ENCODE assay signal across 15 cellular contexts in the genomic region with DNA sequence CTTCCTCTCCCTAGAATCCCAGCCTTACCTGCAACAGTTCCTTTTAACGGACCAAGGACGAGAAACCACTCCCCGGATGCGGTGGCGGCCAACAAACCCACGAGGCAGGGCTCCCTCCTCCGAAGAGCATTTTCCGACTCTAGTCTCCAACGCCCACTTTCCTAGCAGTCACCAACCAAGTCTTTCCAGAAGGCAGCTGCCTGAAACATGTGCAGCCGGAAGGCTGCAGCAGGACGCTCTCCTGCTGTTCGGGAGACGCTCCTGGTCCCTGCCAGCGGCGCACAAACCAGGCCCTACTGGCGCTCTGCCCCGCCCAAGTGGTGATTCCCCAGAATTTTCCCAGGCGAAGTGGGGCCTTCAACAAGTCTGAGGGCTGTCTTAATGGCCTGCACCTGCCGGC. TPM values are rescaled to one million over a fixed set of nuclear protein-coding genes. Genes with fewer than 3 reads are reported as not detected.
DNase-seq lines count a peak whose midpoint lies in the region; ATAC-seq and TF ChIP-seq lines count a peak whose summit lies in the region.
"Had no signal": no experiment of that assay in that cellular context is flagged by ENCODE, and none has a peak within 500 bp of the region (broad histone marks: within the 10 kb centered on the region; RNA-seq: fewer than 3 reads in every experiment).

No MANE protein-coding gene starts in this region.

- H3K9me3 Mint-ChIP-seq in activated B cell treated with CpG ODN at 0.5 μM for 24 hours = peaks cover 4% of the 10 kb centered on the region

- peaks cover 22% of the 10 kb centered on the region for H3K36me3 Mint-ChIP-seq in activated B cell treated with CpG ODN at 0.5 μM for 24 hours (ENCODE audit: low read depth)

- POLR2A ChIA-PET in activated B cell treated with CpG ODN at 0.5 μM for 24 hours (lab: Charles Lee) = no interaction called here

- H3K27me3 ChIP-seq in cardiac muscle cell (no peaks in the 10 kb centered on the region), psoas muscle (ENCODE audit: insufficient read depth in 3 of 3, low read length in 2 of 3) (no peaks in the 10 kb centered on the region)

- H3K9me3 ChIP-seq in cardiac muscle cell (ENCODE audit: low read depth) (no peaks in the 10 kb centered on the region), psoas muscle (no peaks in the 10 kb centered on the region)

- no peaks in the 10 kb centered on the region for H3K27me3 Mint-ChIP-seq in activated B cell treated with CpG ODN at 0.5 μM for 24 hours
- H3K27me3 Mint-ChIP-seq: progenitor cell of endocrine pancreas had no signal

- H3K4me3 ChIP-seq in cardiac muscle cell (no peak overlapping the region), psoas muscle (peak overlapping the region; percentile 42)
- H3K4me3 ChIP-seq: lung had no signal

- intact Hi-C loops in activated B cell treated with CpG ODN at 0.5 μM for 24 hours (cut with micrococcal nuclease) = no loop called here
- intact Hi-C loops in psoas muscle (cut with DNase I) = no loop called here

- CTCF ChIA-PET in activated B cell treated with CpG ODN at 0.5 μM for 24 hours (lab: Charles Lee) = no interaction called here

- DNase-seq in EL (peak; percentile 20), activated B cell treated with CpG ODN at 0.5 μM for 24 hours (no peak), cardiac muscle cell (ENCODE audit: low read depth in 1 of 2, low spot score in 1 of 2) (peak; percentile 1 to 56), psoas muscle (no peak)
- DNase-seq: activated CD8-positive, alpha-beta memory T cell treated with anti-CD3 and anti-CD28 coated beads, Interleukin-2, amount 50 U/mL, for 48 hours; CD8-positive, alpha-beta T cell; NCI-H1694 treated with DMSO at 0.1 percent for 48 hours had no signal

- H3K27ac Mint-ChIP-seq in activated B cell treated with CpG ODN at 0.5 μM for 24 hours = no peak overlapping the region
- H3K27ac Mint-ChIP-seq: CD8-positive, alpha-beta T cell; progenitor cell of endocrine pancreas had no signal

- TF ChIP-seq CTCF in activated B cell treated with CpG ODN at 0.5 μM for 24 hours (IDR thresholded peaks at IDR 0.05) (no peak), cardiac muscle cell (IDR thresholded peaks at IDR 0.05; ENCODE audit: low read depth, low read length) (no peak), psoas muscle (IDR thresholded peaks at IDR 0.05) (no peak)

- H3K27ac ChIP-seq in cardiac muscle cell = no peak overlapping the region
- H3K27ac ChIP-seq in psoas muscle = no peak overlapping the region

- H3K4me1 Mint-ChIP-seq in activated B cell treated with CpG ODN at 0.5 μM for 24 hours = no peaks in the 10 kb centered on the region

- H3K4me1 ChIP-seq in cardiac muscle cell (ENCODE audit: low read depth) (no peaks in the 10 kb centered on the region), psoas muscle (peaks cover 4% of the 10 kb centered on the region)

- H3K36me3 ChIP-seq in cardiac muscle cell (no peaks in the 10 kb centered on the region), psoas muscle (ENCODE audit: insufficient read depth in 1 of 2, low read depth in 1 of 2) (peaks cover 2 to 12% of the 10 kb centered on the region in 2 donors)

- H3K4me3 Mint-ChIP-seq in activated B cell treated with CpG ODN at 0.5 μM for 24 hours = peak overlapping the region; percentile 33
- H3K4me3 Mint-ChIP-seq: CD8-positive, alpha-beta T cell had no signal

- ATAC-seq in activated B cell treated with CpG ODN at 0.5 μM for 24 hours (ENCODE audit: low read depth) (no peak), psoas muscle (peak; percentile 19 to 71 (median 64)), HG03354 (IDR thresholded peaks at IDR 0.05; ENCODE audit: poor library complexity, severe bottlenecking, unreplicated experiment) (no peak), GM21825 (IDR thresholded peaks at IDR 0.05; ENCODE audit: unreplicated experiment) (no peak), GM21423 (IDR thresholded peaks at IDR 0.05; ENCODE audit: unreplicated experiment) (no peak), HG03342 (IDR thresholded peaks at IDR 0.05; ENCODE audit: unreplicated experiment) (no peak)
- ATAC-seq: CD8-positive, alpha-beta T cell had no signal

- WGBS in psoas muscle, 3 donors = 18 to 25% (median 20%) methylated on average over 19 of the region's 19 CpGs

RNA-seq across cellular contexts. Expression of a gene that starts 21.1 kb away (rescaled TPM):
- total RNA-seq in activated B cell treated with CpG ODN at 0.5 μM for 24 hours = 0.84 and 0.86 TPM in 2 replicates
- 0.04 and 0.74 TPM in 2 replicates for total RNA-seq in cardiac muscle cell
- polyA plus RNA-seq in cardiac muscle cell = not detected in 2 replicates
- 1 to 10 TPM in 1 of 4 donors, under 1 TPM in 3; 0.27 to 1.1 (median 0.64) TPM for total RNA-seq in psoas muscle
- polyA plus RNA-seq in psoas muscle = under 1 TPM; 0.06 to 0.11 (median 0.07) TPM
- total RNA-seq: H4 had no signal
- polyA plus RNA-seq: urinary bladder had no signal

RNA-seq across cellular contexts. Expression of a gene that starts 44.6 kb away (rescaled TPM):
- total RNA-seq in activated B cell treated with CpG ODN at 0.5 μM for 24 hours = 50.5 and 57.0 TPM in 2 replicates
- 19.8 and 26.5 TPM in 2 replicates for total RNA-seq in cardiac muscle cell
- 42.8 and 50.1 TPM in 2 replicates for polyA plus RNA-seq in cardiac muscle cell
- total RNA-seq in psoas muscle = 10 to 100 TPM; 22.5 to 30.5 (median 25.7) TPM
- polyA plus RNA-seq in psoas muscle = 10 to 100 TPM; 20.3 to 37.2 (median 35.7) TPM

Comparison
In these comparisons a context has a peak if more than half of its experiments do, and no peak if none do; other contexts are left out.
1. DNase-seq: peak in EL (single experiment) and cardiac muscle cell (2 of 2); none in activated B cell treated with CpG ODN at 0.5 μM for 24 hours (single experiment) and psoas muscle (0 of 2).
2. ATAC-seq: peak in psoas muscle (4 of 4); none in activated B cell treated with CpG ODN at 0.5 μM for 24 hours (single experiment), HG03354 (single experiment), GM21825 (single experiment), GM21423 (single experiment) and HG03342 (single experiment).